In the genomic region with DNA sequence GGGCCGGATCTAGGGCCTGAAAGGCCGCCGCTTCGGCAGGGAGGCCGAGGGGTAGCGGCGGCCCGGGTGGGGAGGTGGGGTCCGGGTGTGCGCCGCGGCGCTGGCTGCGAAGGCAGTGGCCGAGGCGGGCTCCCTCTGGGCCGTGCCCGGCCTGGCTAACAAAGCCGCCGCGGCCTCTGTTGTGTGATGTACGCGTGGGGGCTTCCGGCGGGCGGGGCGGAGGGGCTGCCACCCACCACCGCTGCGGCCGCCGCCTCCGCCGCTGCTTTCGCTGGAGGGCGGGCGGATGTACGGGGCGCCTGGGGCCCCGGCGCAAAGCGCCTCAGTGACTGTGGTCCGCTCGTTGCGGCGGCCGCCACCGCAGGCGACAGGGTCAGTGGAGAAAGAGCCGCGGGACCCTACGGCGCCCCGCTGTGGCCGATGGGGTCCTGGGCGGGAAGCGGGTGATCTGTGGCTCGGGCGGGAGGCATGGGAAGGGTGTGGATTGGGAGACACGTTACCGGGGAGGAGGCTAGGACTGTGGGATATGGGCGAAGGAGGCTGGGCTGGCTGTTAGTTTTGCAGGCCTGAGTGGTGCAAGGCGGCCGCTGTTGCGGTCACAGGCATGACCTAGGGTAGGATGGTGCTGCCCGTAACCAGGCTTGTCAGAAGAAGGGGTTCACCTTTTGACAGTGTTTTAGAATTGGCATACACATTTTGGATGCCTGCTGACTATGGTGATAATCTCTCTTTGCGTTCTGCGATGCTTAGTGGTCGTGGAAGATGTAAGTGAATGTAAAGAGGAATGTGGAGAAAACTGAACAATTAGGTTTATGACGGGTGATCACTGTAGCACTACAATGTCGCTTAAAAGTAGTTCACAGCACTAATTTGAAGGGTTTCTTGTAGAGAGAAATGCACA, we compare ENCODE assay signal across 8 cellular contexts. TPM values are rescaled to one million over a fixed set of nuclear protein-coding genes. Genes with fewer than 3 reads are reported as not detected.
DNase-seq lines count a peak whose midpoint lies in the region; ATAC-seq and TF ChIP-seq lines count a peak whose summit lies in the region.

No MANE protein-coding gene starts in this region.

- POLR2A ChIA-PET in CD4-positive, alpha-beta T cell (lab: Charles Lee) = interaction anchor here (0.6 to 5.2 kb wide), 13 partner anchors 8 to 639 kb away, joined by 3 to 56 read pairs (median 5); a partner anchor contains a TSS

- H3K4me3 Mint-ChIP-seq in CD4-positive, alpha-beta T cell = peak overlapping the region; percentile 100

- no peaks in the 10 kb centered on the region for H3K27me3 Mint-ChIP-seq in CD4-positive, alpha-beta T cell

- peaks cover 58% of the 10 kb centered on the region for H3K36me3 Mint-ChIP-seq in CD4-positive, alpha-beta T cell (ENCODE audit: low read depth)

- intact Hi-C loops in CD4-positive, alpha-beta T cell (cut with DNase I, micrococcal nuclease) = loop anchor here in 1 of 2 experiments (2.0 to 5.0 kb wide), 11 partner anchors 50 to 1220 kb away; a partner anchor contains a TSS

- TF ChIP-seq CTCF in CD4-positive, alpha-beta T cell (IDR thresholded peaks at IDR 0.05) = peak; percentile 42
- no peak for TF ChIP-seq CTCF in neutrophil (IDR thresholded peaks at IDR 0.05)

- H3K27ac Mint-ChIP-seq in CD4-positive, alpha-beta T cell = peak overlapping the region; percentile 93

- ATAC-seq in CD4-positive, alpha-beta T cell (ENCODE audit: poor library complexity) = peak; percentile 17
- ATAC-seq in GM19324 (IDR thresholded peaks at IDR 0.05; ENCODE audit: low FRiP score, unreplicated experiment) (peak; percentile 42), HG03457 (IDR thresholded peaks at IDR 0.05; ENCODE audit: unreplicated experiment) (peak; percentile 28)

- peaks cover 30 to 33% of the 10 kb centered on the region in 2 experiments for H3K4me1 ChIP-seq in neutrophil (ENCODE audit: control insufficient read depth in 1 of 2, insufficient read depth in 1 of 2, low read depth in 1 of 2, low read length in 1 of 2)

- peak; percentile 19 to 60 (median 42) for DNase-seq in CD4-positive, alpha-beta T cell
- peak; percentile 75 for DNase-seq in RPMI7951 (ENCODE audit: low read depth)
- peak; percentile 55 for DNase-seq in activated gamma-delta T cell treated with anti-CD3 and anti-CD28 coated beads, Interleukin-2, amount 50 U/mL, for 16 hours (ENCODE audit: low read depth)
- DNase-seq in foreskin melanocyte = peak; percentile 46
- peak; percentile 61 for DNase-seq in superior temporal gyrus (ENCODE audit: extremely low spot score)

- no peaks in the 10 kb centered on the region for H3K9me3 Mint-ChIP-seq in CD4-positive, alpha-beta T cell

- CTCF ChIA-PET in CD4-positive, alpha-beta T cell (lab: Charles Lee) = interaction anchor here (1.6 kb wide), 1 partner anchor 99 kb away, joined by 7 read pairs; no protein-coding TSS in a partner anchor

- peaks cover 57% of the 10 kb centered on the region for H3K4me1 Mint-ChIP-seq in CD4-positive, alpha-beta T cell (ENCODE audit: low read depth)

- H3K27ac ChIP-seq in CD4-positive, alpha-beta T cell (ENCODE audit: low read depth, low read length) = peak overlapping the region; percentile 97
- H3K27ac ChIP-seq in neutrophil = peak overlapping the region; percentile 99

- peaks cover 38% of the 10 kb centered on the region for H3K36me3 ChIP-seq in neutrophil

- H3K27me3 ChIP-seq in CD4-positive, alpha-beta T cell (ENCODE audit: control insufficient read depth, insufficient read depth, low read length) = no peaks in the 10 kb centered on the region
- no peaks in the 10 kb centered on the region for H3K27me3 ChIP-seq in neutrophil

- H3K9me3 ChIP-seq in CD4-positive, alpha-beta T cell (ENCODE audit: control insufficient read depth, low read length) = no peaks in the 10 kb centered on the region
- no peaks in the 10 kb centered on the region for H3K9me3 ChIP-seq in neutrophil

- H3K4me3 ChIP-seq in neutrophil (ENCODE audit: low read depth in 1 of 2, low read length in 1 of 2) = peak overlapping the region; percentile 85 to 99

RNA-seq across cellular contexts. Expression of a gene that starts 0.7 kb away (rescaled TPM):
- total RNA-seq in CD4-positive, alpha-beta T cell = 100 to 1,000 TPM; 190 to 192 TPM
- total RNA-seq in RPMI7951 (2014; rRNA removed; shearing (Covaris generic)) = 961 and 986 TPM in 2 replicates

RNA-seq across cellular contexts. Expression of a gene that starts 52.1 kb away (rescaled TPM):
- 1,000 to 10,000 TPM; 1,228 to 1,235 TPM for total RNA-seq in CD4-positive, alpha-beta T cell
- 78.1 and 106 TPM in 2 replicates for total RNA-seq in RPMI7951 (2014; rRNA removed; shearing (Covaris generic))

Comparison
In these comparisons a context has a peak if more than half of its experiments do, and no peak if none do; other contexts are left out.
1. Peak in every context shown above with its lines: DNase-seq, ATAC-seq, H3K4me3 ChIP-seq and H3K27ac ChIP-seq.
2. RNA of a gene that starts 52.1 kb away (total RNA-seq): 1,228 to 1,235 TPM in CD4-positive, alpha-beta T cell; 78.1 to 106 TPM in RPMI7951; every median in the first group is over 10 times any median in the second.